2 cellular contexts compared by ENCODE assay signal in genomic region chr9:94676446-94677148, GRCh38.
TF ChIP-seq lines count a peak whose summit lies in the region.

No MANE protein-coding gene starts in this region.

TF ChIP-seq in HepG2, 621 proteins besides CTCF, POLR2A, EP300 and RAD21:
- TF ChIP-seq NR2F6 (IDR thresholded peaks at IDR 0.05) (no peak), NR2F6 (CRISPR knock-in tag; IDR thresholded peaks at IDR 0.05) (no peak), DPF2 (CRISPR knock-in tag; IDR thresholded peaks at IDR 0.05; ENCODE audit: borderline replicate concordance, low read depth) (no peak), MAFK (conservative IDR thresholded peaks at IDR 0.05 in 1 of 2, IDR thresholded peaks at IDR 0.05 in 1 of 2; ENCODE audit: low read length in 2 of 2) (0 out of 4 replicates have a peak, but pooled peaks of 1 of the 2 experiments have one; percentile 18), NFYB (CRISPR knock-in tag; IDR thresholded peaks at IDR 0.05) (peak; percentile 42; the same call in 1 of the 2 replicates)
TF ChIP-seq in HepG2: peak in this region for 2.

TF ChIP-seq in WTC11, 78 proteins besides CTCF, POLR2A, EP300 and RAD21:
- TF ChIP-seq KAT7 (CRISPR knock-in tag; IDR thresholded peaks at IDR 0.05; ENCODE audit: borderline replicate concordance): no peak
- TF ChIP-seq NFYB (CRISPR knock-in tag; conservative IDR thresholded peaks at IDR 0.05; ENCODE audit: low read depth): 0 out of 2 replicates have a peak, but pooled peaks have one; percentile 30
- TF ChIP-seq FOXK1 (CRISPR knock-in tag; IDR thresholded peaks at IDR 0.05): no peak
- TF ChIP-seq RELA (CRISPR knock-in tag; IDR thresholded peaks at IDR 0.05; ENCODE audit: borderline replicate concordance): no peak
TF ChIP-seq in WTC11: peak in this region for 1.
